ENCODE assay signal across 9 cellular contexts in genomic region chr6:155495011-155495768, GRCh38. TPM values are rescaled to one million over a fixed set of nuclear protein-coding genes. Genes with fewer than 3 reads are reported as not detected.
DNase-seq lines count a peak whose midpoint lies in the region; ATAC-seq and TF ChIP-seq lines count a peak whose summit lies in the region.
"Had no signal": no experiment of that assay in that cellular context is flagged by ENCODE, and none has a peak within 500 bp of the region (broad histone marks: within the 10 kb centered on the region; RNA-seq: fewer than 3 reads in every experiment).

No MANE protein-coding gene starts in this region.

- intact Hi-C loops in activated T-helper 2 cell treated with anti-CD3 and anti-CD28 coated beads, Interferon-gamma antibody, Interleukin-2, Interleukin-4, amounts not matched to agents 10 μg/mL and 5 μg/mL and 100 μg/mL, durations not matched to agents 14 hours and 24 hours and 36 hours (cut with micrococcal nuclease): no loop called here

- H3K4me1 ChIP-seq in BE2C: peaks cover 19% of the 10 kb centered on the region
- peaks cover 0 to 5% of the 10 kb centered on the region in 2 donors for H3K4me1 ChIP-seq in muscle layer of duodenum (ENCODE audit: control insufficient read depth in 1 of 2, insufficient read depth in 2 of 2, low read length in 2 of 2)

- TF ChIP-seq CTCF in BE2C (IDR thresholded peaks at IDR 0.05; ENCODE audit: low read depth, low read length): peak; percentile 71

- peaks cover 8% of the 10 kb centered on the region for H3K4me1 Mint-ChIP-seq in activated T-helper 2 cell treated with anti-CD3 and anti-CD28 coated beads, Interferon-gamma antibody, Interleukin-2, Interleukin-4, amounts not matched to agents 10 μg/mL and 5 μg/mL and 100 μg/mL, durations not matched to agents 14 hours and 24 hours and 36 hours (ENCODE audit: low read depth)

- ATAC-seq in HG03521 (IDR thresholded peaks at IDR 0.05; ENCODE audit: unreplicated experiment) (no peak), HG03565 (IDR thresholded peaks at IDR 0.05; ENCODE audit: unreplicated experiment) (no peak), GM21723 (IDR thresholded peaks at IDR 0.05; ENCODE audit: unreplicated experiment) (no peak)

- H3K36me3 Mint-ChIP-seq in activated T-helper 2 cell treated with anti-CD3 and anti-CD28 coated beads, Interferon-gamma antibody, Interleukin-2, Interleukin-4, amounts not matched to agents 10 μg/mL and 5 μg/mL and 100 μg/mL, durations not matched to agents 14 hours and 24 hours and 36 hours (ENCODE audit: low read depth): no peaks in the 10 kb centered on the region

- H3K36me3 ChIP-seq in BE2C: no peaks in the 10 kb centered on the region
- H3K36me3 ChIP-seq in muscle layer of duodenum (ENCODE audit: control insufficient read depth in 1 of 2, insufficient read depth in 2 of 2, low read length in 2 of 2): peaks cover 0 to 9% of the 10 kb centered on the region in 2 donors

- H3K4me3 Mint-ChIP-seq in activated T-helper 2 cell treated with anti-CD3 and anti-CD28 coated beads, Interferon-gamma antibody, Interleukin-2, Interleukin-4, amounts not matched to agents 10 μg/mL and 5 μg/mL and 100 μg/mL, durations not matched to agents 14 hours and 24 hours and 36 hours (ENCODE audit: low read depth): no peak overlapping the region

- H3K9me3 Mint-ChIP-seq in activated T-helper 2 cell treated with anti-CD3 and anti-CD28 coated beads, Interferon-gamma antibody, Interleukin-2, Interleukin-4, amounts not matched to agents 10 μg/mL and 5 μg/mL and 100 μg/mL, durations not matched to agents 14 hours and 24 hours and 36 hours: no peaks in the 10 kb centered on the region

- no peaks in the 10 kb centered on the region for H3K27me3 ChIP-seq in BE2C
- no peaks in the 10 kb centered on the region for H3K27me3 ChIP-seq in muscle layer of duodenum (ENCODE audit: low read depth, low read length)

- peaks cover 7% of the 10 kb centered on the region; the same call in 1 of the 2 replicates for H3K9me3 ChIP-seq in BE2C
- H3K9me3 ChIP-seq in muscle layer of duodenum (ENCODE audit: control insufficient read depth in 1 of 2, low read length in 2 of 2): no peaks in the 10 kb centered on the region

- no peak overlapping the region for H3K4me3 ChIP-seq in BE2C (ENCODE audit: low read depth, low read length)
- no peak overlapping the region for H3K4me3 ChIP-seq in muscle layer of duodenum (ENCODE audit: low read depth in 1 of 2, low read length in 2 of 2)

- no peaks in the 10 kb centered on the region for H3K27me3 Mint-ChIP-seq in activated T-helper 2 cell treated with anti-CD3 and anti-CD28 coated beads, Interferon-gamma antibody, Interleukin-2, Interleukin-4, amounts not matched to agents 10 μg/mL and 5 μg/mL and 100 μg/mL, durations not matched to agents 14 hours and 24 hours and 36 hours (ENCODE audit: low read depth)

- peak overlapping the region; percentile 82 for H3K27ac ChIP-seq in muscle layer of duodenum (ENCODE audit: low read length)

- no peak overlapping the region for H3K27ac Mint-ChIP-seq in activated T-helper 2 cell treated with anti-CD3 and anti-CD28 coated beads, Interferon-gamma antibody, Interleukin-2, Interleukin-4, amounts not matched to agents 10 μg/mL and 5 μg/mL and 100 μg/mL, durations not matched to agents 14 hours and 24 hours and 36 hours

- DNase-seq in BE2C (peak; percentile 57), NCI-H1694 (lab: John Stamatoyannopoulos, UW) (peak; percentile 6), ecto neural progenitor cell (ENCODE audit: low spot score) (peak; percentile 64)
- DNase-seq in activated T-helper 2 cell treated with anti-CD3 and anti-CD28 coated beads, Interferon-gamma antibody, Interleukin-2, Interleukin-4, amounts not matched to agents 10 μg/mL and 5 μg/mL and 100 μg/mL, durations not matched to agents 14 hours and 24 hours and 36 hours (ENCODE audit: low spot score): no peak

RNA-seq across cellular contexts. Expression of gene NOX3, which starts 39.6 kb away (rescaled TPM):
- polyA plus RNA-seq in BE2C (2012; ENCODE audit: insufficient read depth, insufficient read length, low read depth): 1.9 TPM
- not detected in 2 replicates for total RNA-seq in activated T-helper 2 cell treated with anti-CD3 and anti-CD28 coated beads, Interferon-gamma antibody, Interleukin-2, Interleukin-4, amounts not matched to agents 10 μg/mL and 5 μg/mL and 100 μg/mL, durations not matched to agents 14 hours and 24 hours and 36 hours
- total RNA-seq: bronchial epithelial cell had no signal
